Comparison of ENCODE assay signal across 11 cellular contexts in genomic region chr6:144659735-144660246, GRCh38.
DNase-seq lines count a peak whose midpoint lies in the region; ATAC-seq, FAIRE-seq and TF ChIP-seq lines count a peak whose summit lies in the region.
"Had no signal": no experiment of that assay in that cellular context is flagged by ENCODE, and none has a peak within 500 bp of the region (broad histone marks: within the 10 kb centered on the region; RNA-seq: fewer than 3 reads in every experiment).

No MANE protein-coding gene starts in this region.

- DNase-seq in ELF-1 (ENCODE audit: low read depth, low spot score) (peak; percentile 20), SJCRH30 (peak; percentile 46 to 69), pancreas (no peak), HUDEP-2 (lab: John Stamatoyannopoulos, UW; ENCODE audit: unreplicated experiment in 76 of 76) (no peak), PC-9 (no peak)
- no peak for DNase-seq in activated effector memory CD4-positive, alpha-beta T cell treated with anti-CD3 and anti-CD28 coated beads, Interleukin-2, amount 50 U/mL, for 16 hours
- DNase-seq in stimulated activated CD4-positive, alpha-beta T cell treated with anti-CD3 and anti-CD28 coated beads, Interleukin-4, amount 100 ng/mL, for 4 hours: no peak
- DNase-seq: activated gamma-delta T cell had no signal

- no peaks in the 10 kb centered on the region for H3K79me2 ChIP-seq in PC-9 (ENCODE audit: low read depth)

- H3K9me3 ChIP-seq in SJCRH30 (replicated peaks): no peaks in the 10 kb centered on the region
- H3K9me3 ChIP-seq in iPS-18a (ENCODE audit: control insufficient read depth, low read depth, low read length): no peaks in the 10 kb centered on the region
- no peaks in the 10 kb centered on the region for H3K9me3 ChIP-seq in pancreas
- H3K9me3 ChIP-seq in PC-9 (ENCODE audit: insufficient read depth, low read depth): no peaks in the 10 kb centered on the region

- H3K4me3 ChIP-seq in SJCRH30: peak overlapping the region; percentile 50
- peak overlapping the region; percentile 52 for H3K4me3 ChIP-seq in iPS-18a (ENCODE audit: low read length)
- no peak overlapping the region for H3K4me3 ChIP-seq in pancreas
- no peak overlapping the region for H3K4me3 ChIP-seq in PC-9
- H3K4me3 ChIP-seq: K562 had no signal

- WGBS in pancreas, 2 donors: 80% methylated on average over 10 of the region's 10 CpGs

- POLR2A ChIA-PET in PC-9 (lab: Charles Lee; ENCODE audit: unreplicated experiment): no interaction called here

- FAIRE-seq in pancreas (lab: Jason Lieb, UNC): no peak
- FAIRE-seq: K562 had no signal

- peaks cover 36% of the 10 kb centered on the region for H3K4me1 ChIP-seq in SJCRH30
- peaks cover 74% of the 10 kb centered on the region for H3K4me1 ChIP-seq in iPS-18a (ENCODE audit: control insufficient read depth, low read depth, low read length)
- peaks cover 4 to 20% (median 15%) of the 10 kb centered on the region in 3 donors for H3K4me1 ChIP-seq in pancreas
- no peaks in the 10 kb centered on the region for H3K4me1 ChIP-seq in PC-9 (replicated peaks; ENCODE audit: insufficient read depth)

- H3K27ac ChIP-seq in SJCRH30 (peak overlapping the region; percentile 53), iPS-18a (ENCODE audit: low read length) (no peak overlapping the region), pancreas (peak overlapping the region in 2 of 4 donors; percentile 2 to 38), PC-9 (no peak overlapping the region)

- H3K36me3 ChIP-seq in SJCRH30: no peaks in the 10 kb centered on the region
- H3K36me3 ChIP-seq in iPS-18a (ENCODE audit: control insufficient read depth, low read depth, low read length): no peaks in the 10 kb centered on the region
- no peaks in the 10 kb centered on the region for H3K36me3 ChIP-seq in pancreas
- no peaks in the 10 kb centered on the region for H3K36me3 ChIP-seq in PC-9 (ENCODE audit: low read depth)

- H4K20me1 ChIP-seq in PC-9 (ENCODE audit: insufficient read depth): 0 out of 2 replicates have a peak, but pooled peaks cover 3% of the 10 kb centered on the region

- ATAC-seq in pancreas: peak in 3 of 4 donors; percentile 18 to 21 (median 21)
- ATAC-seq: esophagus mucosa had no signal

- BruUV-seq in PC-9 (replicated peaks; lab: Mats Ljungman, UMichigan): no TSS peak

- H3K4me2 ChIP-seq in PC-9: no peak overlapping the region

- CTCF ChIA-PET in PC-9 (lab: Charles Lee): interaction anchor here (0.6 kb wide), 1 partner anchor 112 kb away, joined by 8 read pairs; no protein-coding TSS in a partner anchor

- no peaks in the 10 kb centered on the region for H3F3A ChIP-seq in PC-9 (ENCODE audit: insufficient read depth, low read depth)

- H3K9me2 ChIP-seq in PC-9 (ENCODE audit: insufficient read depth): no peaks in the 10 kb centered on the region

- H3K27me3 ChIP-seq in SJCRH30 (no peaks in the 10 kb centered on the region), iPS-18a (ENCODE audit: control insufficient read depth, insufficient read depth, low read length) (no peaks in the 10 kb centered on the region), pancreas (no peaks in the 10 kb centered on the region), PC-9 (ENCODE audit: insufficient read depth, low read depth) (no peaks in the 10 kb centered on the region)

- TF ChIP-seq CTCF in pancreas (IDR thresholded peaks at IDR 0.05) (no peak), PC-9 (conservative IDR thresholded peaks at IDR 0.05) (no peak)

- H2AFZ ChIP-seq in PC-9: no peak overlapping the region

- H3K9ac ChIP-seq in iPS-18a (ENCODE audit: low read length): no peak overlapping the region

- intact Hi-C loops in pancreas (cut with DNase I): no loop called here
- intact Hi-C loops in PC-9 (cut with micrococcal nuclease; ENCODE audit: unreplicated experiment): no loop called here

Comparison
In these comparisons a context has a peak if more than half of its experiments do, and no peak if none do; other contexts are left out.
1. DNase-seq: peak in ELF-1 (single experiment) and SJCRH30 (2 of 2); none in pancreas (0 of 6), HUDEP-2 (0 of 76), PC-9 (0 of 2), activated effector memory CD4-positive, alpha-beta T cell treated with anti-CD3 and anti-CD28 coated beads, Interleukin-2, amount 50 U/mL, for 16 hours (single experiment) and stimulated activated CD4-positive, alpha-beta T cell treated with anti-CD3 and anti-CD28 coated beads, Interleukin-4, amount 100 ng/mL, for 4 hours (0 of 2).
2. H3K4me3 ChIP-seq: peak in SJCRH30 (single experiment) and iPS-18a (single experiment); none in pancreas (0 of 4) and PC-9 (single experiment).